Comparison of ENCODE assay signal across 8 cellular contexts in the genomic region with DNA sequence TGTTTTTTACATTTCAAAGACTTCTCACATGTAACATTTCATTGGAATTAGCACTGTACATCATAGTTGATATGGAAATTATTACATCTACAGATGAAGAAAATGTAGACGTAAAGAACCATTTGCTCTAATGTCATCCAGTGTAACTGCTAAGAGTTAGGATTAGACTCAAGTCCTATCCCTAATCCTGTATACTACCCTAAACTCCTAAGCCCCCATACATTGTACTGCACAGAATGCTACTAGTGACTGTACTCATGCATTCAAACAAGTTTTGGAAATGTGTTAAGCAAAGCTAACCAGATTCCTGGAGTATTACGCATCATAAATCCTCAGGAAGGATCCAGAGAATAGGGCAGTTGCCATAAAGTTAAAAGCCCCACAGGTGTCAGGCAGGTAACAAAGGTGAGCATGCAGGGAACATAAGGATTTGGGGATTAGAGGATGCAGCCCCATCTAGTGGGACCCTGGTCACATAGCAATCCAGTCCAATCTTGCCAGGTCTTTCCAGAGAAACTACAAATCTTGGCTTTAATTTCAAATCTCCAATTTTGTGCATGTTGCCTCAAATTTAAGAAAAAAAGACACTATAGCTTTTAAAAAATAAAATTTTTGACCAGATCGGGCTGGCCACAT. TPM values are rescaled to one million over a fixed set of nuclear protein-coding genes. Genes with fewer than 3 reads are reported as not detected.
DNase-seq lines count a peak whose midpoint lies in the region; ATAC-seq, FAIRE-seq and TF ChIP-seq lines count a peak whose summit lies in the region.

No MANE protein-coding gene starts in this region.

- TF ChIP-seq CTCF in CD14-positive monocyte (IDR thresholded peaks at IDR 0.05) = peak; percentile 52
- peak; percentile 8 to 45 (median 33) for TF ChIP-seq CTCF in keratinocyte (optimal IDR thresholded peaks at IDR 0.05 in 1 of 3, IDR thresholded peaks at IDR 0.05 in 1 of 3, conservative IDR thresholded peaks at IDR 0.05 in 1 of 3; ENCODE audit: extremely low read depth in 1 of 3, insufficient read depth in 2 of 3, low read length in 3 of 3)

- H3K27ac Mint-ChIP-seq in CD14-positive monocyte = no peak overlapping the region

- in situ Hi-C loops in GM23248 (cut with MboI) = no loop called here

- dilution Hi-C loops in keratinocyte (cut with MboI; ENCODE audit: extremely low pct_ligation_motif_present, low sequenced_read_pairs) = no loop called here

- no peaks in the 10 kb centered on the region; the same call in 1 of the 2 replicates for H3K27me3 ChIP-seq in GM23248 (replicated peaks; ENCODE audit: insufficient read depth)
- no peaks in the 10 kb centered on the region for H3K27me3 ChIP-seq in keratinocyte (ENCODE audit: control insufficient read depth, extremely low read depth, insufficient read depth, low read length)
- H3K27me3 ChIP-seq in aorta (ENCODE audit: control insufficient read depth in 1 of 2, insufficient read depth in 2 of 2, low read length in 1 of 2) = no peaks in the 10 kb centered on the region

- no peaks in the 10 kb centered on the region for H3K79me2 ChIP-seq in GM23248 (ENCODE audit: insufficient read depth)
- no peaks in the 10 kb centered on the region for H3K79me2 ChIP-seq in keratinocyte (ENCODE audit: control insufficient read depth, insufficient read depth, low read length)

- no peak overlapping the region for H3K4me3 Mint-ChIP-seq in CD14-positive monocyte

- H4K20me1 ChIP-seq in GM23248 (ENCODE audit: insufficient read depth) = no peaks in the 10 kb centered on the region
- H4K20me1 ChIP-seq in keratinocyte (ENCODE audit: control insufficient read depth, extremely low read depth, insufficient read depth, low read length) = no peaks in the 10 kb centered on the region

- H3K36me3 Mint-ChIP-seq in CD14-positive monocyte = no peaks in the 10 kb centered on the region

- no peaks in the 10 kb centered on the region for H3K36me3 ChIP-seq in GM23248 (ENCODE audit: low read depth)
- H3K36me3 ChIP-seq in keratinocyte (ENCODE audit: control insufficient read depth in 2 of 2, extremely low read depth in 1 of 2, insufficient read depth in 2 of 2, low read length in 2 of 2) = no peaks in the 10 kb centered on the region
- H3K36me3 ChIP-seq in aorta (ENCODE audit: control insufficient read depth in 1 of 2, insufficient read depth in 2 of 2, low read length in 1 of 2) = no peaks in the 10 kb centered on the region

- H3K9me3 ChIP-seq in GM23248 (ENCODE audit: low read depth) (no peaks in the 10 kb centered on the region), keratinocyte (ENCODE audit: control insufficient read depth, low read depth, low read length) (no peaks in the 10 kb centered on the region), aorta (ENCODE audit: control insufficient read depth, low read length) (no peaks in the 10 kb centered on the region)

- no peak overlapping the region for H2AFZ ChIP-seq in GM23248
- no peak overlapping the region for H2AFZ ChIP-seq in keratinocyte (ENCODE audit: control insufficient read depth, low read length)

- peaks cover 3 to 15% (median 12%) of the 10 kb centered on the region in 3 donors for H3K27me3 Mint-ChIP-seq in CD14-positive monocyte (ENCODE audit: low read depth in 3 of 3)

- no peak for ATAC-seq in aorta (ENCODE audit: low FRiP score)
- ATAC-seq in GM18519 (IDR thresholded peaks at IDR 0.05; ENCODE audit: low FRiP score, unreplicated experiment) = no peak

- no peaks in the 10 kb centered on the region for H3K4me1 Mint-ChIP-seq in CD14-positive monocyte

- H3F3A ChIP-seq in GM23248 (ENCODE audit: insufficient read depth) = no peaks in the 10 kb centered on the region

- no peak overlapping the region for H3K9ac ChIP-seq in GM23248
- H3K9ac ChIP-seq in keratinocyte (ENCODE audit: control insufficient read depth, extremely low read depth, insufficient read depth, low read length) = no peak overlapping the region

- DNase-seq in CD14-positive monocyte (ENCODE audit: low spot score) = no peak
- peak; percentile 14 for DNase-seq in GM23248
- peak; percentile 6 for DNase-seq in RKO (ENCODE audit: low spot score)
- no peak for DNase-seq in keratinocyte (ENCODE audit: low read depth, low spot score)
- DNase-seq in aorta = no peak
- no peak for DNase-seq in A172 (ENCODE audit: low spot score)
- DNase-seq in DMS114 treated with DMSO at 0.1 percent for 48 hours (lab: John Stamatoyannopoulos, UW; ENCODE audit: unreplicated experiment) = no peak

- no peaks in the 10 kb centered on the region for H3K4me1 ChIP-seq in GM23248 (ENCODE audit: insufficient read depth)
- no peaks in the 10 kb centered on the region for H3K4me1 ChIP-seq in keratinocyte (ENCODE audit: control insufficient read depth, extremely low read depth, insufficient read depth, low read length)
- H3K4me1 ChIP-seq in aorta (ENCODE audit: control insufficient read depth in 1 of 2, insufficient read depth in 2 of 2, low read length in 2 of 2) = no peaks in the 10 kb centered on the region

- intact Hi-C loops in CD14-positive monocyte (cut with micrococcal nuclease) = no loop called here
- intact Hi-C loops in aorta (cut with DNase I) = no loop called here

- peaks cover 0 to 2% (median 0%) of the 10 kb centered on the region in 7 donors for H3K9me3 Mint-ChIP-seq in CD14-positive monocyte

- 44 to 46% methylated on average over 3 of the region's 3 CpGs for WGBS in GM23248 (ENCODE audit: low coverage in 1 of 2, low lambda C conversion rate in 2 of 2, missing lambda C conversion rate in 2 of 2), 2 experiments
- WGBS in aorta, 2 donors = 47 to 62% methylated on average over 3 of the region's 3 CpGs

- H3K9me2 ChIP-seq in GM23248 (ENCODE audit: insufficient read depth) = no peaks in the 10 kb centered on the region

- no peak overlapping the region for H3K27ac ChIP-seq in GM23248
- no peak overlapping the region for H3K27ac ChIP-seq in keratinocyte (ENCODE audit: control insufficient read depth, insufficient read depth, low read length)
- H3K27ac ChIP-seq in aorta (ENCODE audit: low read depth in 1 of 2, low read length in 2 of 2) = no peak overlapping the region

- H3K4me2 ChIP-seq in GM23248 (ENCODE audit: unreplicated experiment) = no peak overlapping the region
- no peak overlapping the region for H3K4me2 ChIP-seq in keratinocyte (ENCODE audit: control insufficient read depth, extremely low read depth, insufficient read depth, low read depth, low read length)

- FAIRE-seq in keratinocyte (lab: Jason Lieb, UNC) = no peak

- H3K9me1 ChIP-seq in keratinocyte (ENCODE audit: control insufficient read depth, extremely low read depth, insufficient read depth, low read length) = no peaks in the 10 kb centered on the region

- H3K4me3 ChIP-seq in GM23248 (no peak overlapping the region), keratinocyte (ENCODE audit: control insufficient read depth in 2 of 3, extremely low read depth in 1 of 3, insufficient read depth in 2 of 3, low read depth in 1 of 3, low read length in 3 of 3) (no peak overlapping the region), aorta (ENCODE audit: low read length in 2 of 2) (no peak overlapping the region)

RNA-seq across cellular contexts. Expression of a gene that starts 32.0 kb away (rescaled TPM):
- polyA plus RNA-seq in CD14-positive monocyte (not detected), GM23248 (2016; fragmentation: Nextera tagmentation; extraction: Ambion mirVana) (not detected in 2 replicates), keratinocyte (not detected in 3 replicates), aorta (not detected)
- not detected in 2 replicates for total RNA-seq in GM23248 (2014; rRNA removed; shearing (Covaris generic))
- not detected for polyA plus RNA-seq in keratinocyte (2011; ENCODE audit: low read depth)
- not detected in 2 replicates for polyA plus RNA-seq in keratinocyte (2011; cell fraction: cytosol; rRNA removed)
- not detected in 2 replicates for polyA plus RNA-seq in keratinocyte (2011; cell fraction: nucleus; rRNA removed)
- not detected in 2 replicates for polyA plus RNA-seq in keratinocyte (2012; ENCODE audit: low replicate concordance)
- polyA minus RNA-seq in keratinocyte = not detected in 3 replicates
- not detected for polyA minus RNA-seq in keratinocyte (2011; cell fraction: cytosol; rRNA and poly(A)+ RNA removed)
- not detected in 2 replicates for polyA minus RNA-seq in keratinocyte (2011; cell fraction: nucleus; rRNA and poly(A)+ RNA removed)
- 1 to 10 TPM; 1.0 to 1.8 TPM for total RNA-seq in aorta
- not detected in 2 replicates for total RNA-seq in A172 (2014; rRNA removed; shearing (Covaris generic))

Comparison
In these comparisons a context has a peak if more than half of its experiments do, and no peak if none do; other contexts are left out.
1. DNase-seq: peak in GM23248 (single experiment) and RKO (single experiment); none in CD14-positive monocyte (single experiment), keratinocyte (single experiment), aorta (0 of 2), A172 (single experiment) and DMS114 treated with DMSO at 0.1 percent for 48 hours (single experiment).